ENCODE assay signal across 4 cellular contexts in genomic region chr3:86856711-86857110, GRCh38.
"Had no signal": no experiment of that assay in that cellular context is flagged by ENCODE, and none has a peak within 500 bp of the region (broad histone marks: within the 10 kb centered on the region; RNA-seq: fewer than 3 reads in every experiment).

No MANE protein-coding gene starts in this region.

- H3K27ac Mint-ChIP-seq: IgD-negative memory B cell had no signal

- H3K27me3 Mint-ChIP-seq: IgD-negative memory B cell had no signal

- H3K4me1 Mint-ChIP-seq: IgD-negative memory B cell had no signal

- H3K4me3 Mint-ChIP-seq: IgD-negative memory B cell had no signal

- DNase-seq: IMR-90, KBM-7, KG1 had no signal

- H3K36me3 Mint-ChIP-seq: IgD-negative memory B cell had no signal
